8 cellular contexts compared by ENCODE assay signal in genomic region chr10:8054498-8055407, GRCh38. TPM values are rescaled to one million over a fixed set of nuclear protein-coding genes. Genes with fewer than 3 reads are reported as not detected.
DNase-seq lines count a peak whose midpoint lies in the region; ATAC-seq and TF ChIP-seq lines count a peak whose summit lies in the region.

Gene GATA3 (plus strand): TSS chr10:8054688. CDS start chr10:8055656, 968 bp downstream.

- DNase-seq in RWPE2 (ENCODE audit: low spot score) (peak; percentile 86), left ventricle myocardium superior (peak; percentile 80), NCI-H2227 (lab: John Stamatoyannopoulos, UW; ENCODE audit: unreplicated experiment) (no peak), SHP77 treated with DMSO at 0.1 percent for 48 hours (lab: John Stamatoyannopoulos, UW) (no peak)
- peak; percentile 68 for DNase-seq in activated gamma-delta T cell treated with anti-CD3 and anti-CD28 coated beads, Interleukin-2, amount 50 U/mL, for 16 hours (ENCODE audit: low read depth)

- TF ChIP-seq CTCF in HEK293 (tag by site-specific recombination; IDR thresholded peaks at IDR 0.05) = no peak
- TF ChIP-seq CTCF in RWPE2 (IDR thresholded peaks at IDR 0.05; ENCODE audit: poor library complexity, severe bottlenecking) = no peak

- peak within 1 kb of the TSS in 2 of 3 donors; percentile 25 to 42 for H3K9ac ChIP-seq in skeletal muscle tissue (ENCODE audit: low read depth in 1 of 3, low read length in 3 of 3)

- H3K9me3 ChIP-seq in HEK293 (ENCODE audit: control insufficient read depth, insufficient read depth, low read depth, low read length) = no peaks in the 10 kb centered on the region
- H3K9me3 ChIP-seq in RWPE2 (ENCODE audit: severe bottlenecking) = no peaks in the 10 kb centered on the region
- H3K9me3 ChIP-seq in skeletal muscle tissue (ENCODE audit: control insufficient read depth in 3 of 3, low read length in 3 of 3) = no peaks in the 10 kb centered on the region

- ATAC-seq in RWPE2 (ENCODE audit: low read depth) (peak; percentile 13; the same call in 1 of the 3 replicates), left ventricle myocardium superior (peak; percentile 64)

- H3K4me1 ChIP-seq in HEK293 (ENCODE audit: control insufficient read depth, insufficient read depth, low read length) (peaks cover 7% of the 10 kb centered on the region), RWPE2 (ENCODE audit: insufficient read depth, poor library complexity, severe bottlenecking) (peaks cover 2% of the 10 kb centered on the region), skeletal muscle tissue (ENCODE audit: control insufficient read depth in 3 of 3, insufficient read depth in 3 of 3, low read length in 3 of 3) (peaks cover 23 to 34% (median 27%) of the 10 kb centered on the region in 3 donors)

- H3K27ac ChIP-seq in HEK293 (ENCODE audit: extremely low read depth, low read depth, low read length) (peak within 1 kb of the TSS; percentile 89), RWPE2 (ENCODE audit: poor library complexity, severe bottlenecking) (peak within 1 kb of the TSS; percentile 78), skeletal muscle tissue (ENCODE audit: low read depth, low read length) (no peak within 1 kb of the TSS)

- H3K27me3 ChIP-seq in RWPE2 (ENCODE audit: insufficient read depth, poor library complexity, severe bottlenecking) = no peaks in the 10 kb centered on the region
- H3K27me3 ChIP-seq in skeletal muscle tissue (ENCODE audit: control insufficient read depth in 3 of 3, insufficient read depth in 3 of 3, low read length in 3 of 3) = peaks cover 78 to 84% (median 80%) of the 10 kb centered on the region in 3 donors

- intact Hi-C loops in left ventricle myocardium superior (cut with micrococcal nuclease) = no loop called here

- POLR2A ChIA-PET in HEK293 (lab: Yijun Ruan, JAX) = interaction anchor here (0.6 to 1.3 kb wide), 9 partner anchors 36 to 479 kb away, joined by 3 to 6 read pairs (median 4); partner anchors contain the start of gene ATP5F1C

- CTCF ChIA-PET in HEK293 (lab: Yijun Ruan, JAX) = interaction anchor here (0.6 kb wide), 2 partner anchors 95 to 159 kb away, joined by 3 to 7 read pairs; no protein-coding TSS in a partner anchor

- H3K36me3 ChIP-seq in HEK293 (ENCODE audit: control insufficient read depth in 2 of 2, insufficient read depth in 1 of 2, low read length in 2 of 2) (peaks cover 0 to 38% of the 10 kb centered on the region in 2 experiments; a peak in 2 of 3 replicates), RWPE2 (ENCODE audit: low read depth) (peaks cover 12% of the 10 kb centered on the region), skeletal muscle tissue (ENCODE audit: control insufficient read depth in 3 of 3, insufficient read depth in 3 of 3, low read length in 3 of 3) (no peaks in the 10 kb centered on the region)

- peak within 1 kb of the TSS; percentile 72 for H3K4me3 ChIP-seq in GM08714 (ENCODE audit: low read length)
- H3K4me3 ChIP-seq in HEK293 (ENCODE audit: low read depth, low read length) = peak within 1 kb of the TSS; percentile 63
- peak within 1 kb of the TSS; percentile 61 for H3K4me3 ChIP-seq in RWPE2 (ENCODE audit: severe bottlenecking)
- peak within 1 kb of the TSS; percentile 54 to 68 (median 60) for H3K4me3 ChIP-seq in skeletal muscle tissue (ENCODE audit: low read length in 3 of 3)

TF ChIP-seq in HEK293, 187 proteins besides CTCF, POLR2A, EP300 and RAD21 (continues in another document):
- no peak for TF ChIP-seq ZNF274 (IDR thresholded peaks at IDR 0.05; ENCODE audit: low read length)
- TF ChIP-seq ZNF274 (tag by site-specific recombination; IDR thresholded peaks at IDR 0.05; ENCODE audit: borderline replicate concordance) = no peak
- TF ChIP-seq ZNF302 (tag by site-specific recombination; IDR thresholded peaks at IDR 0.05; ENCODE audit: low read depth) = no peak
- TF ChIP-seq ZBTB20 (tag by site-specific recombination; IDR thresholded peaks at IDR 0.05) = 0 out of 2 replicates have a peak, but pooled peaks have one; percentile 6
- TF ChIP-seq ZNF704 (tag by site-specific recombination; IDR thresholded peaks at IDR 0.05) = no peak
- no peak for TF ChIP-seq ZBTB26 (tag by site-specific recombination; optimal IDR thresholded peaks at IDR 0.05)
- TF ChIP-seq ZNF488 (tag by site-specific recombination; IDR thresholded peaks at IDR 0.05) = no peak
- TF ChIP-seq ZNF114 (tag by site-specific recombination; IDR thresholded peaks at IDR 0.05) = no peak
- TF ChIP-seq ZNF513 (tag by site-specific recombination; IDR thresholded peaks at IDR 0.05) = peak; percentile 46; the same call in 1 of the 2 replicates
- TF ChIP-seq ZNF16 (tag by site-specific recombination; IDR thresholded peaks at IDR 0.05; ENCODE audit: low read depth) = no peak
- no peak for TF ChIP-seq BCL11A (tag by site-specific recombination; IDR thresholded peaks at IDR 0.05; ENCODE audit: low read depth)
- TF ChIP-seq ZNF621 (tag by site-specific recombination; IDR thresholded peaks at IDR 0.05) = no peak
- TF ChIP-seq ZNF2 (tag by site-specific recombination; IDR thresholded peaks at IDR 0.05) = peak; percentile 74
- TF ChIP-seq ZNF121 (tag by site-specific recombination; IDR thresholded peaks at IDR 0.05) = no peak
- no peak for TF ChIP-seq ZNF169 (tag by site-specific recombination; IDR thresholded peaks at IDR 0.05)
- TF ChIP-seq ZBTB17 (tag by site-specific recombination; IDR thresholded peaks at IDR 0.05) = peak; percentile 32; the same call in 1 of the 2 replicates
- peak; percentile 48; the same call in 1 of the 2 replicates for TF ChIP-seq ZNF362 (tag by site-specific recombination; IDR thresholded peaks at IDR 0.05)
- no peak for TF ChIP-seq BCL6B (tag by site-specific recombination; IDR thresholded peaks at IDR 0.05)
- TF ChIP-seq ZNF391 (tag by site-specific recombination; IDR thresholded peaks at IDR 0.05; ENCODE audit: borderline replicate concordance, low read depth) = no peak
- TF ChIP-seq ZNF555 (tag by site-specific recombination; conservative IDR thresholded peaks at IDR 0.05) = no peak
- TF ChIP-seq ZNF610 (tag by site-specific recombination; IDR thresholded peaks at IDR 0.05; ENCODE audit: borderline replicate concordance) = no peak
- peak; percentile 15; the same call in 1 of the 2 replicates for TF ChIP-seq ZNF629 (tag by site-specific recombination; IDR thresholded peaks at IDR 0.05)

RNA-seq across cellular contexts. Expression of gene GATA3, which starts in this region (rescaled TPM):
- total RNA-seq in left ventricle myocardium superior (1.1 TPM), skeletal muscle tissue (0.52 TPM)

Comparison
In these comparisons a context has a peak if more than half of its experiments do, and no peak if none do; other contexts are left out.
1. DNase-seq: peak in RWPE2 (single experiment), activated gamma-delta T cell treated with anti-CD3 and anti-CD28 coated beads, Interleukin-2, amount 50 U/mL, for 16 hours (single experiment) and left ventricle myocardium superior (single experiment); none in NCI-H2227 (single experiment) and SHP77 treated with DMSO at 0.1 percent for 48 hours (single experiment).
2. Peak in every context shown above with its lines, with median percentiles within 50 percentile points of each other: H3K4me3 ChIP-seq.